In the genomic region with DNA sequence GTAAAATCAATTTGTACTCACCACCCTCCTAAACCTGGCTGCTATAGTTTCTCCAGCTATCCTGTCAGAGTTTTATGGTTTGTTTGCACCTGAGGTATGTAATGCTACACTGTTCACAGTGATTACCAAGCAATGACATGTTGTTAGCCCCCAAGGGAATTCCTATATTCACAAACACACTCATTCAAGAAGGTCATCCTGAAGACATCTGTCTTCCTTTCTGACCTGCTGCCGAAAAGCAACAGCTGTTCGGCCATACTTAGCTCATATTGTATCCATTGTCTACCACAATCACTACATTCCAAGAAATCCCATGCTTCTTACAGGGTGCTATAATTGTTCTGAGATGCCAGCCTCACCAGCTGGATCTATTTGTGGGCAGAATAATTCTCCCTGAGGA, we compare ENCODE assay signal across 24 cellular contexts.
"Had no signal": no experiment of that assay in that cellular context is flagged by ENCODE, and none has a peak within 500 bp of the region (broad histone marks: within the 10 kb centered on the region; RNA-seq: fewer than 3 reads in every experiment).

No MANE protein-coding gene starts in this region.

- ATAC-seq: effector memory CD8-positive, alpha-beta T cell; esophagus mucosa; heart right ventricle; naive thymus-derived CD8-positive, alpha-beta T cell; psoas muscle had no signal

- H3K4me3 ChIP-seq: ascending aorta, heart right ventricle, neural progenitor cell, psoas muscle, sigmoid colon, smooth muscle cell, tibial nerve had no signal

- DNase-seq: activated CD4-positive, alpha-beta memory T cell treated with anti-CD3 and anti-CD28 coated beads for 36 hours; activated CD4-positive, alpha-beta T cell treated with anti-CD3 and anti-CD28 coated beads, Interleukin-2, amount 10 ng/mL, durations not matched to agents 24 days and 14 days; activated CD4-positive, CD25-positive, alpha-beta regulatory T cell treated with anti-CD3 and anti-CD28 coated beads, Interleukin-2, amount 50 U/mL, for 72 hours; activated CD8-positive, alpha-beta memory T cell treated with anti-CD3 and anti-CD28 coated beads, Interleukin-2, amount 50 U/mL, for 4 hours; activated gamma-delta T cell; activated naive CD4-positive, alpha-beta T cell treated with anti-CD3 and anti-CD28 coated beads, Interleukin-2, amount 10 ng/mL, durations not matched to agents 7 days and 5 days; activated naive CD8-positive, alpha-beta T cell treated with anti-CD3 and anti-CD28 coated beads, Interleukin-2, amount 10 ng/mL, durations not matched to agents 7 days and 5 days; activated T-cell treated with anti-CD3 and anti-CD28 coated beads, Interleukin-2, amount 50 U/mL, for 24 hours; caudate nucleus; cortex of kidney; effector memory CD8-positive, alpha-beta T cell; foreskin fibroblast; heart right ventricle; naive thymus-derived CD8-positive, alpha-beta T cell; occipital lobe; psoas muscle; sigmoid colon; stimulated activated naive CD4-positive, alpha-beta T cell treated with Interleukin-2 at 50 U/mL for 16 hours; T-helper 2 cell had no signal
